Comparison of ENCODE assay signal across 1 cellular context in genomic region chr1:32686387-32686786, GRCh38.
TF ChIP-seq lines count a peak whose summit lies in the region.

No MANE protein-coding gene starts in this region.

TF ChIP-seq in WTC11, 78 proteins besides CTCF, POLR2A, EP300 and RAD21 (continued from another document):
- TF ChIP-seq AFF4 (CRISPR knock-in tag; IDR thresholded peaks at IDR 0.05; ENCODE audit: borderline replicate concordance) (no peak), FOXJ3 (CRISPR knock-in tag; IDR thresholded peaks at IDR 0.05; ENCODE audit: borderline replicate concordance) (no peak), ATF6 (CRISPR knock-in tag; IDR thresholded peaks at IDR 0.05) (no peak), RORB (CRISPR knock-in tag; IDR thresholded peaks at IDR 0.05) (no peak), ZNF281 (CRISPR knock-in tag; IDR thresholded peaks at IDR 0.05) (no peak)
- TF ChIP-seq, protein P1, sequence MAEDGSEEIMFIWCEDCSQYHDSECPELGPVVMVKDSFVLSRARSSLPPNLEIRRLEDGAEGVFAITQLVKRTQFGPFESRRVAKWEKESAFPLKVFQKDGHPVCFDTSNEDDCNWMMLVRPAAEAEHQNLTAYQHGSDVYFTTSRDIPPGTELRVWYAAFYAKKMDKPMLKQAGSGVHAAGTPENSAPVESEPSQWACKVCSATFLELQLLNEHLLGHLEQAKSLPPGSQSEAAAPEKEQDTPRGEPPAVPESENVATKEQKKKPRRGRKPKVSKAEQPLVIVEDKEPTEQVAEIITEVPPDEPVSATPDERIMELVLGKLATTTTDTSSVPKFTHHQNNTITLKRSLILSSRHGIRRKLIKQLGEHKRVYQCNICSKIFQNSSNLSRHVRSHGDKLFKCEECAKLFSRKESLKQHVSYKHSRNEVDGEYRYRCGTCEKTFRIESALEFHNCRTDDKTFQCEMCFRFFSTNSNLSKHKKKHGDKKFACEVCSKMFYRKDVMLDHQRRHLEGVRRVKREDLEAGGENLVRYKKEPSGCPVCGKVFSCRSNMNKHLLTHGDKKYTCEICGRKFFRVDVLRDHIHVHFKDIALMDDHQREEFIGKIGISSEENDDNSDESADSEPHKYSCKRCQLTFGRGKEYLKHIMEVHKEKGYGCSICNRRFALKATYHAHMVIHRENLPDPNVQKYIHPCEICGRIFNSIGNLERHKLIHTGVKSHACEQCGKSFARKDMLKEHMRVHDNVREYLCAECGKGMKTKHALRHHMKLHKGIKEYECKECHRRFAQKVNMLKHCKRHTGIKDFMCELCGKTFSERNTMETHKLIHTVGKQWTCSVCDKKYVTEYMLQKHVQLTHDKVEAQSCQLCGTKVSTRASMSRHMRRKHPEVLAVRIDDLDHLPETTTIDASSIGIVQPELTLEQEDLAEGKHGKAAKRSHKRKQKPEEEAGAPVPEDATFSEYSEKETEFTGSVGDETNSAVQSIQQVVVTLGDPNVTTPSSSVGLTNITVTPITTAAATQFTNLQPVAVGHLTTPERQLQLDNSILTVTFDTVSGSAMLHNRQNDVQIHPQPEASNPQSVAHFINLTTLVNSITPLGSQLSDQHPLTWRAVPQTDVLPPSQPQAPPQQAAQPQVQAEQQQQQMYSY (CRISPR knock-in tag; IDR thresholded peaks at IDR 0.05), result no peak
- TF ChIP-seq, protein P2, sequence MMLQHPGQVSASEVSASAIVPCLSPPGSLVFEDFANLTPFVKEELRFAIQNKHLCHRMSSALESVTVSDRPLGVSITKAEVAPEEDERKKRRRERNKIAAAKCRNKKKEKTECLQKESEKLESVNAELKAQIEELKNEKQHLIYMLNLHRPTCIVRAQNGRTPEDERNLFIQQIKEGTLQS (CRISPR knock-in tag; conservative IDR thresholded peaks at IDR 0.05), result no peak
- TF ChIP-seq, protein P3, sequence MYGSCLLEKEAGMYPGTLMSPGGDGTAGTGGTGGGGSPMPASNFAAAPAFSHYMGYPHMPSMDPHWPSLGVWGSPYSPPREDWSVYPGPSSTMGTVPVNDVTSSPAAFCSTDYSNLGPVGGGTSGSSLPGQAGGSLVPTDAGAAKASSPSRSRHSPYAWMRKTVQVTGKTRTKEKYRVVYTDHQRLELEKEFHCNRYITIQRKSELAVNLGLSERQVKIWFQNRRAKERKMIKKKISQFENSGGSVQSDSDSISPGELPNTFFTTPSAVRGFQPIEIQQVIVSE (CRISPR knock-in tag; IDR thresholded peaks at IDR 0.05; ENCODE audit: borderline replicate concordance), result no peak
